ENCODE assay signal across 22 cellular contexts in the genomic region with DNA sequence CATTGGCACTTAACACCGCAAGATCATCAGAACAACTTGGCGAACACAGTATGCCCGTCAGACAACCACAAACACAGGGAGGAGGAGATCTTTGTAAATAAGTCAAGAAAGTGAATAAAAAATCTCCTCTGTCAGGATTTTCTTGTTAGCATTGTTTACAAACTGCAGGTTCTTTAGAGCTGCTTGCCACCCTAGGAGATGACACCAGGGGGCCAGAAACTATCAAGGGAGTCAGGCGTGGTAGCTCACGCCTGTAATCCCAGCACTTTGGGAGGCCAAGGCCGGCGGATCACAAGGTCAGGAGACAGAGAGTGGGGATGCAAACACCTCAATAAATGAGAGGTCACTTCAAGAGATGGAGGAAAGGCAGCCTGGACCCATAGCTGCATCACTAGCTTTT.
"Had no signal": no experiment of that assay in that cellular context is flagged by ENCODE, and none has a peak within 500 bp of the region (broad histone marks: within the 10 kb centered on the region; RNA-seq: fewer than 3 reads in every experiment).

No MANE protein-coding gene starts in this region.

- H3K4me2 ChIP-seq: SK-N-SH had no signal

- H3K9me3 ChIP-seq: SK-N-SH had no signal

- DNase-seq: IMR-90, Karpas-422, KG1, MV-4-11, NCI-H1048, NCI-H1105, NCI-H1417, NCI-H1436 treated with DMSO at 0.1 percent for 48 hours, NCI-H1694, NCI-H187 treated with DMSO at 0.1 percent for 48 hours, NCI-H2029 treated with DMSO at 0.1 percent for 48 hours, NCI-H2171 treated with DMSO at 0.1 percent for 48 hours, NCI-H345, NCI-H446 treated with DMSO at 0.1 percent for 48 hours, NCI-H510A treated with DMSO at 0.1 percent for 48 hours, NCI-H526, SHP77, SK-N-SH, SW 1271 had no signal

- H3K9ac ChIP-seq: SK-N-SH had no signal

- ATAC-seq: HepG2, Panc1 had no signal

- H3K27ac ChIP-seq: RWPE1 had no signal

- H3K9me2 ChIP-seq: SK-N-SH had no signal
